ENCODE assay signal across 8 cellular contexts in genomic region chr19:40420766-40421467, GRCh38.
DNase-seq lines count a peak whose midpoint lies in the region; ATAC-seq and TF ChIP-seq lines count a peak whose summit lies in the region.

No MANE protein-coding gene starts in this region.

- peak overlapping the region; percentile 74 for H3K4me3 ChIP-seq in choroid plexus epithelial cell (ENCODE audit: low read depth, low read length)

- peak; percentile 89 for TF ChIP-seq CTCF in GM10266 (IDR thresholded peaks at IDR 0.05; ENCODE audit: control insufficient read depth, insufficient read depth, low read depth, missing control alignments)
- TF ChIP-seq CTCF in choroid plexus epithelial cell (conservative IDR thresholded peaks at IDR 0.05; ENCODE audit: low read depth, low read length): peak; percentile 94

- ATAC-seq in HG02973 (IDR thresholded peaks at IDR 0.05; ENCODE audit: unreplicated experiment): peak; percentile 33
- ATAC-seq in GM18519 (IDR thresholded peaks at IDR 0.05; ENCODE audit: low FRiP score, unreplicated experiment): no peak

- peak; percentile 76 for DNase-seq in GM10266 (ENCODE audit: extremely low spot score)
- peak; percentile 81 to 93 for DNase-seq in NCI-H446 (lab: John Stamatoyannopoulos, UW)
- peak; percentile 56 to 63 for DNase-seq in activated CD4-positive, alpha-beta T cell treated with anti-CD3 and anti-CD28 coated beads for 24 hours (ENCODE audit: low read depth in 2 of 2)
- peak; percentile 89 for DNase-seq in choroid plexus epithelial cell (ENCODE audit: low read depth)
- peak; percentile 94 for DNase-seq in kidney tubule cell (ENCODE audit: low spot score)
- peak; percentile 87 for DNase-seq in stimulated activated CD4-positive, alpha-beta T cell treated with anti-CD3 and anti-CD28 coated beads, Interleukin-15, amount 100 ng/mL, for 24 hours
